24 cellular contexts compared by ENCODE assay signal in genomic region chr20:41512624-41513023, GRCh38.
"Had no signal": no experiment of that assay in that cellular context is flagged by ENCODE, and none has a peak within 500 bp of the region (broad histone marks: within the 10 kb centered on the region; RNA-seq: fewer than 3 reads in every experiment).

No MANE protein-coding gene starts in this region.

- FAIRE-seq: endometrium had no signal

- ATAC-seq: esophagus mucosa; gastrocnemius medialis; heart right ventricle; left lung; lower lobe of right lung; right cardiac atrium; stimulated activated effector memory CD8-positive, alpha-beta T cell treated with anti-CD3 and anti-CD28 coated beads, Interleukin-12 subunit alpha, Interleukin-12 subunit beta, amount 100 ng/mL, for 72 hours; stimulated activated naive CD8-positive, alpha-beta T cell treated with anti-CD3 and anti-CD28 coated beads, Interleukin-15, amount 100 ng/mL, for 72 hours; upper lobe of right lung had no signal

- H3K9me3 ChIP-seq: gastrocnemius medialis, heart right ventricle, left lung, lower lobe of right lung, neutrophil, testis, tibial nerve, upper lobe of right lung, vagina had no signal

- H3K36me3 ChIP-seq: gastrocnemius medialis had no signal

- DNase-seq: effector CD8-positive, alpha-beta T cell; gastrocnemius medialis; heart right ventricle; islet precursor cell; left lung; lower lobe of right lung; mesenchymal stem cell; naive B cell; nephron progenitor cell; posterior cingulate gyrus; right cardiac atrium; stimulated activated CD4-positive, alpha-beta T cell treated with anti-CD3 and anti-CD28 coated beads, Interleukin-4, amount 100 ng/mL, for 1 hour; stimulated activated CD8-positive, alpha-beta memory T cell treated with anti-CD3 and anti-CD28 coated beads, Interleukin-4, amount 100 ng/mL, for 48 hours; stimulated activated naive CD8-positive, alpha-beta T cell treated with anti-CD3 and anti-CD28 coated beads, Interleukin-15, amount 100 ng/mL, for 72 hours; testis; upper lobe of right lung had no signal

- H3K27me3 Mint-ChIP-seq: naive B cell; stimulated activated naive CD8-positive, alpha-beta T cell treated with anti-CD3 and anti-CD28 coated beads, Interleukin-15, amount 100 ng/mL, for 72 hours had no signal

- H3K4me2 ChIP-seq: smooth muscle cell had no signal

- H3K4me3 Mint-ChIP-seq: naive B cell; nephron progenitor cell; stimulated activated effector memory CD8-positive, alpha-beta T cell treated with anti-CD3 and anti-CD28 coated beads, Interleukin-12 subunit alpha, Interleukin-12 subunit beta, amount 100 ng/mL, for 72 hours; stimulated activated naive CD8-positive, alpha-beta T cell treated with anti-CD3 and anti-CD28 coated beads, Interleukin-15, amount 100 ng/mL, for 72 hours had no signal

- H3K4me1 ChIP-seq: testis had no signal

- H3K27ac ChIP-seq: coronary artery, left lung, lower lobe of right lung, neutrophil, testis, tibial nerve, upper lobe of right lung, vagina had no signal

- H3K27ac Mint-ChIP-seq: nephron progenitor cell; stimulated activated effector memory CD8-positive, alpha-beta T cell treated with anti-CD3 and anti-CD28 coated beads, Interleukin-12 subunit alpha, Interleukin-12 subunit beta, amount 100 ng/mL, for 72 hours had no signal

- H3K4me3 ChIP-seq: coronary artery, gastrocnemius medialis, heart right ventricle, left lung, lower lobe of right lung, smooth muscle cell, testis, tibial nerve, upper lobe of right lung, vagina had no signal

- H3K27me3 ChIP-seq: gastrocnemius medialis, heart right ventricle, left lung, neutrophil, testis, tibial nerve, upper lobe of right lung, vagina had no signal

- H3K9me3 Mint-ChIP-seq: naive B cell; nephron progenitor cell; stimulated activated effector memory CD8-positive, alpha-beta T cell treated with anti-CD3 and anti-CD28 coated beads, Interleukin-12 subunit alpha, Interleukin-12 subunit beta, amount 100 ng/mL, for 72 hours; stimulated activated naive CD8-positive, alpha-beta T cell treated with anti-CD3 and anti-CD28 coated beads, Interleukin-15, amount 100 ng/mL, for 72 hours had no signal
